ENCODE assay signal across 9 cellular contexts in the genomic region with DNA sequence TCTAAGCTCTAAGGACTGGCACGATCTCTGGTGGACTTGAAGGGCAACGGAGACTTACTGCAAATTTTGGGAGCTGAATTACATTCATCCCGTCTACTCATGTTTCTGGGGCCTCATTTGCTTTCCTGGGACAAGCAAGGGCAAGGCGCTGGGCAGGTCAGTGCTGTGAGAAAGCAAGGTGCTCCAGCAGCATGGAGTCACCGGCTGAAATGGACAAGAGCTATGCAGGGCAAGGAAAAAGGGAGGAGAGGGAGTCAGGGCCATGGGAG. TPM values are rescaled to one million over a fixed set of nuclear protein-coding genes. Genes with fewer than 3 reads are reported as not detected.
DNase-seq lines count a peak whose midpoint lies in the region; ATAC-seq and TF ChIP-seq lines count a peak whose summit lies in the region.
"Had no signal": no experiment of that assay in that cellular context is flagged by ENCODE, and none has a peak within 500 bp of the region (broad histone marks: within the 10 kb centered on the region; RNA-seq: fewer than 3 reads in every experiment).

No MANE protein-coding gene starts in this region.

- CTCF ChIA-PET in activated CD4-positive, alpha-beta T cell treated with anti-CD3 and anti-CD28 coated beads for 36 hours (lab: Charles Lee), result interaction anchor here (0.5 to 2.3 kb wide), 6 partner anchors 17 to 680 kb away, joined by 3 to 12 read pairs (median 4); no protein-coding TSS in a partner anchor
- CTCF ChIA-PET in OCI-LY7 (lab: Charles Lee; ENCODE audit: unreplicated experiment), result interaction anchor here (0.7 to 2.9 kb wide), 6 partner anchors 9 to 165 kb away, joined by 3 to 21 read pairs (median 8); no protein-coding TSS in a partner anchor

- H3K9me3 ChIP-seq in OCI-LY7 (ENCODE audit: low read length), result no peaks in the 10 kb centered on the region

- H2AFZ ChIP-seq in OCI-LY7 (ENCODE audit: low read length), result no peak overlapping the region

- peak overlapping the region; percentile 96 for H3K27ac Mint-ChIP-seq in activated CD4-positive, alpha-beta T cell treated with anti-CD3 and anti-CD28 coated beads for 36 hours
- peak overlapping the region; percentile 93 for H3K27ac Mint-ChIP-seq in endothelial cell (ENCODE audit: unreplicated experiment)
- peak overlapping the region; percentile 99 for H3K27ac Mint-ChIP-seq in stimulated activated effector memory CD8-positive, alpha-beta T cell treated with anti-CD3 and anti-CD28 coated beads, Interleukin-12 subunit alpha, Interleukin-12 subunit beta, amount 100 ng/mL, for 72 hours

- H3K4me1 Mint-ChIP-seq in activated CD4-positive, alpha-beta T cell treated with anti-CD3 and anti-CD28 coated beads for 36 hours, result peaks cover 98% of the 10 kb centered on the region
- H3K4me1 Mint-ChIP-seq in endothelial cell (ENCODE audit: unreplicated experiment), result peaks cover 96% of the 10 kb centered on the region
- peaks cover 98% of the 10 kb centered on the region for H3K4me1 Mint-ChIP-seq in stimulated activated effector memory CD8-positive, alpha-beta T cell treated with anti-CD3 and anti-CD28 coated beads, Interleukin-12 subunit alpha, Interleukin-12 subunit beta, amount 100 ng/mL, for 72 hours

- no peaks in the 10 kb centered on the region for H3K9me2 ChIP-seq in OCI-LY7 (ENCODE audit: insufficient read depth, low read length)

- POLR2A ChIA-PET in activated CD4-positive, alpha-beta T cell treated with anti-CD3 and anti-CD28 coated beads for 36 hours (lab: Charles Lee), result interaction anchor here (0.8 to 1.1 kb wide), 2 partner anchors 16 to 29 kb away, joined by 3 read pairs; no protein-coding TSS in a partner anchor
- POLR2A ChIA-PET in OCI-LY7 (lab: Charles Lee), result interaction anchor here (0.7 to 7.9 kb wide), 22 partner anchors 7 to 248 kb away, joined by 3 to 173 read pairs (median 4); a partner anchor contains a TSS

- H3K4me2 ChIP-seq in OCI-LY7 (ENCODE audit: low read length), result peak overlapping the region; percentile 95

- H3K79me2 ChIP-seq in OCI-LY7 (ENCODE audit: insufficient read depth, low read depth, low read length), result peaks cover 97% of the 10 kb centered on the region

- peak overlapping the region; percentile 58 for H3K4me3 Mint-ChIP-seq in activated CD4-positive, alpha-beta T cell treated with anti-CD3 and anti-CD28 coated beads for 36 hours
- H3K4me3 Mint-ChIP-seq in endothelial cell (ENCODE audit: unreplicated experiment), result peak overlapping the region; percentile 63
- peak overlapping the region; percentile 79 for H3K4me3 Mint-ChIP-seq in stimulated activated effector memory CD8-positive, alpha-beta T cell treated with anti-CD3 and anti-CD28 coated beads, Interleukin-12 subunit alpha, Interleukin-12 subunit beta, amount 100 ng/mL, for 72 hours

- no peaks in the 10 kb centered on the region for H3K9me3 Mint-ChIP-seq in activated CD4-positive, alpha-beta T cell treated with anti-CD3 and anti-CD28 coated beads for 36 hours (ENCODE audit: low read depth)
- no peaks in the 10 kb centered on the region for H3K9me3 Mint-ChIP-seq in endothelial cell (ENCODE audit: unreplicated experiment)
- no peaks in the 10 kb centered on the region for H3K9me3 Mint-ChIP-seq in stimulated activated effector memory CD8-positive, alpha-beta T cell treated with anti-CD3 and anti-CD28 coated beads, Interleukin-12 subunit alpha, Interleukin-12 subunit beta, amount 100 ng/mL, for 72 hours

- H4K20me1 ChIP-seq in OCI-LY7 (ENCODE audit: insufficient read depth, low read length), result no peaks in the 10 kb centered on the region

- BruUV-seq in OCI-LY7 (replicated peaks; lab: Mats Ljungman, UMichigan), result no TSS peak

- intact Hi-C loops in activated CD4-positive, alpha-beta T cell treated with anti-CD3 and anti-CD28 coated beads for 36 hours (cut with DNase I, micrococcal nuclease), result loop anchor here in 1 of 2 experiments (5.0 kb wide), 1 partner anchor 38 kb away; no protein-coding TSS in a partner anchor
- intact Hi-C loops in OCI-LY7 (cut with micrococcal nuclease; ENCODE audit: unreplicated experiment), result loop anchor here (2.0 kb wide), 1 partner anchor 167 kb away; no protein-coding TSS in a partner anchor

- H3K27me3 Mint-ChIP-seq in activated CD4-positive, alpha-beta T cell treated with anti-CD3 and anti-CD28 coated beads for 36 hours, result no peaks in the 10 kb centered on the region
- H3K27me3 Mint-ChIP-seq in endothelial cell (ENCODE audit: unreplicated experiment), result peaks cover 32% of the 10 kb centered on the region

- H3K4me1 ChIP-seq in OCI-LY7 (ENCODE audit: insufficient read depth, low read length, poor library complexity, severe bottlenecking), result peaks cover 90% of the 10 kb centered on the region

- ATAC-seq in activated CD4-positive, alpha-beta T cell treated with anti-CD3 and anti-CD28 coated beads for 36 hours, result no peak
- ATAC-seq in stimulated activated effector memory CD8-positive, alpha-beta T cell treated with anti-CD3 and anti-CD28 coated beads, Interleukin-12 subunit alpha, Interleukin-12 subunit beta, amount 100 ng/mL, for 72 hours, result no peak
- no peak for ATAC-seq in GM19351 (IDR thresholded peaks at IDR 0.05; ENCODE audit: unreplicated experiment)

- DNase-seq in activated CD4-positive, alpha-beta T cell treated with anti-CD3 and anti-CD28 coated beads for 36 hours, result no peak
- DNase-seq in activated CD4-positive, alpha-beta T cell treated with anti-CD3 and anti-CD28 coated beads, Interleukin-2, amount 50 U/mL, for 1 hour, result no peak
- DNase-seq in OCI-LY7 (ENCODE audit: low spot score) (no peak), endothelial cell (ENCODE audit: low spot score) (no peak), NCI-H1105 treated with DMSO at 0.1 percent for 48 hours (lab: John Stamatoyannopoulos, UW) (no peak)
- no peak for DNase-seq in stimulated activated effector memory CD8-positive, alpha-beta T cell treated with anti-CD3 and anti-CD28 coated beads, Interleukin-12 subunit alpha, Interleukin-12 subunit beta, amount 100 ng/mL, for 72 hours (ENCODE audit: low spot score in 2 of 2)
- DNase-seq in NK-92 treated with Interleukin-12 subunit alpha and Interleukin-12 subunit beta, amount 100 ng/mL, for 24 hours (lab: John Stamatoyannopoulos, UW), result no peak
- DNase-seq: NCI-H1417 treated with DMSO at 0.1 percent for 48 hours had no signal

- H3K4me3 ChIP-seq in OCI-LY7 (ENCODE audit: low read depth, low read length, poor library complexity, severe bottlenecking), result peak overlapping the region; percentile 70

- H3K27ac ChIP-seq in OCI-LY7 (ENCODE audit: low read depth, low read length, poor library complexity, severe bottlenecking), result peak overlapping the region; percentile 99

- TF ChIP-seq CTCF in OCI-LY7 (conservative IDR thresholded peaks at IDR 0.05; ENCODE audit: low read length) (no peak), endothelial cell (IDR thresholded peaks at IDR 0.05; ENCODE audit: unreplicated experiment) (no peak)

- peaks cover 14% of the 10 kb centered on the region for H3K36me3 Mint-ChIP-seq in activated CD4-positive, alpha-beta T cell treated with anti-CD3 and anti-CD28 coated beads for 36 hours (ENCODE audit: low read depth)
- peaks cover 80% of the 10 kb centered on the region for H3K36me3 Mint-ChIP-seq in endothelial cell (ENCODE audit: low read depth, unreplicated experiment)
- peaks cover 45% of the 10 kb centered on the region for H3K36me3 Mint-ChIP-seq in stimulated activated effector memory CD8-positive, alpha-beta T cell treated with anti-CD3 and anti-CD28 coated beads, Interleukin-12 subunit alpha, Interleukin-12 subunit beta, amount 100 ng/mL, for 72 hours

- H3K36me3 ChIP-seq in OCI-LY7 (ENCODE audit: insufficient read depth, low read length), result peaks cover 7% of the 10 kb centered on the region; the same call in 1 of the 2 replicates

RNA-seq across cellular contexts. Expression of a gene that starts 25.6 kb away (rescaled TPM):
- 10 to 100 TPM; 40.4 to 57.0 TPM for total RNA-seq in activated CD4-positive, alpha-beta T cell treated with anti-CD3 and anti-CD28 coated beads for 36 hours
- 79.4 and 88.8 TPM in 2 replicates for total RNA-seq in OCI-LY7 (2014; rRNA removed; shearing (Covaris generic))
- total RNA-seq in OCI-LY7 (2022) (78.2 and 81.2 TPM in 2 replicates), endothelial cell (ENCODE audit: unreplicated experiment) (271 TPM)
